Comparison of ENCODE assay signal across 17 cellular contexts in the genomic region with DNA sequence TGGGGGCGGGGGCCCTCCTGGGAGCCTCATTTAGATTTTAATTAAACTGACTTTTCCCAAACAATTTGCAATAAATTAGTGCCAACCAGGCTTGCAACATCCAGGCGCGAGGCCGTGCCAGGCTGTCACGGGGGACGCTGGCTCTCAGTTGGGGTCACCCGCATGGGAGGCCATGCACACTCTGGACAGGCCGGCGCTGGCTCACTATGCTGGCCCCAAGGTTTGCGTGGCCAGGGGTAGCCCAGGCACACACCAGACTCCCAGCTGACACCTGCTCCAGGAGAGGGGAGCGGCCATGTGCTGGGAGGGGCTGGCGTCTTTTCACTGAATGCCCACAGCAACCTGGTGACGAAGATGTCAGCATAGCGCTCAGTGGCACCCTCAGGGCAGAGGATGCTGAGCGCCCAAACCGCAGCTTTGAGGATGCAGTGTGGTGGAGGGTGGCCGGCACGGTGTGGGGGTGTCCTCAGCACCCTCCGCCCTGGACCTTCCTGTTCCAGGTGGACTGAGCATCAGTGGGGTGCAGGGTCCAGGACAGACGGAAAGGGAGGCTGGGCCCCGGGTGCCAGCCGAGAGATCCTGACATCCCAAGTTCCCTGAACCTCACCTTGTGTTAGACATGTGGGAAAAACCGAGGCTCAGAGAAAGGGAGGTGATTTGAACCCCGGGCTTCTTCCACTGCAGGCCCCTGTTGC.
DNase-seq lines count a peak whose midpoint lies in the region; ATAC-seq, FAIRE-seq and TF ChIP-seq lines count a peak whose summit lies in the region.
"Had no signal": no experiment of that assay in that cellular context is flagged by ENCODE, and none has a peak within 500 bp of the region (broad histone marks: within the 10 kb centered on the region; RNA-seq: fewer than 3 reads in every experiment).

No MANE protein-coding gene starts in this region.

- no peak overlapping the region for H3K27ac ChIP-seq in SK-N-SH (ENCODE audit: low read depth in 2 of 2, low read length in 1 of 2)
- H3K27ac ChIP-seq: tibial artery, WERI-Rb-1 had no signal

- H3F3A ChIP-seq in SK-N-SH (replicated peaks; ENCODE audit: insufficient read depth): no peaks in the 10 kb centered on the region

- no peaks in the 10 kb centered on the region for H3K9me3 ChIP-seq in SK-N-SH
- H3K9me3 ChIP-seq: tibial artery had no signal

- no peak overlapping the region for H3K9ac ChIP-seq in SK-N-SH

- H3K4me1 ChIP-seq in SK-N-SH (ENCODE audit: control insufficient read depth in 1 of 2, insufficient read depth in 2 of 2, low read depth in 1 of 2, low read length in 1 of 2): peaks cover 0 to 12% of the 10 kb centered on the region in 2 experiments; a peak in 1 of 4 replicates
- H3K4me1 ChIP-seq: tibial artery had no signal

- no peaks in the 10 kb centered on the region for H3K36me3 ChIP-seq in SK-N-SH (replicated peaks in 1 of 2; ENCODE audit: control insufficient read depth in 1 of 2, insufficient read depth in 2 of 2, low read length in 1 of 2)
- H3K36me3 ChIP-seq: tibial artery, WERI-Rb-1 had no signal

- H3K4me3 Mint-ChIP-seq in effector memory CD8-positive, alpha-beta T cell: peak overlapping the region; percentile 13 to 61
- H3K4me3 Mint-ChIP-seq: IgD-negative memory B cell, mesothelial cell of epicardium had no signal

- CTCF ChIA-PET in SK-N-SH (lab: Yijun Ruan, JAX): interaction anchor here (1.2 kb wide), 1 partner anchor 19 kb away, joined by 3 read pairs; no protein-coding TSS in a partner anchor

- FAIRE-seq in GM19239 (lab: Jason Lieb, UNC): no peak
- FAIRE-seq: islet of Langerhans had no signal

- no peak for TF ChIP-seq CTCF in SK-N-SH (IDR thresholded peaks at IDR 0.05)

- ATAC-seq in SK-N-SH treated with all-trans-retinoic acid at 6 μM for 48 hours: no peak
- peak; percentile 26 for ATAC-seq in effector memory CD8-positive, alpha-beta T cell (replicated peaks)
- ATAC-seq in sciatic nerve: no peak
- ATAC-seq in GM21381 (IDR thresholded peaks at IDR 0.05; ENCODE audit: unreplicated experiment): no peak
- ATAC-seq in GM18858 (IDR thresholded peaks at IDR 0.05; ENCODE audit: unreplicated experiment): no peak
- ATAC-seq in HG03045 (IDR thresholded peaks at IDR 0.05; ENCODE audit: unreplicated experiment): no peak

- POLR2A ChIA-PET in SK-N-SH (lab: Yijun Ruan, JAX): no interaction called here

- H3K9me2 ChIP-seq in SK-N-SH: no peaks in the 10 kb centered on the region

- peaks cover 4% of the 10 kb centered on the region for H3K36me3 Mint-ChIP-seq in effector memory CD8-positive, alpha-beta T cell (ENCODE audit: insufficient read depth)
- H3K36me3 Mint-ChIP-seq: IgD-negative memory B cell, mesothelial cell of epicardium had no signal

- no peaks in the 10 kb centered on the region for H3K27me3 ChIP-seq in SK-N-SH (ENCODE audit: insufficient read depth)

- H3K27ac Mint-ChIP-seq in effector memory CD8-positive, alpha-beta T cell: peak overlapping the region; percentile 51 to 79
- H3K27ac Mint-ChIP-seq: mesothelial cell of epicardium had no signal

- no peak for TF ChIP-seq EP300 in SK-N-SH (IDR thresholded peaks at IDR 0.05; ENCODE audit: borderline replicate concordance in 1 of 2, low read depth in 1 of 2, low read length in 1 of 2)

- H3K27me3 Mint-ChIP-seq in effector memory CD8-positive, alpha-beta T cell: peaks cover 0 to 7% of the 10 kb centered on the region in 2 donors

- intact Hi-C loops in sciatic nerve (cut with DNase I): no loop called here

- peaks cover 23 to 43% of the 10 kb centered on the region in 2 donors for H3K4me1 Mint-ChIP-seq in effector memory CD8-positive, alpha-beta T cell (ENCODE audit: low read depth in 2 of 2)

- no peaks in the 10 kb centered on the region for H4K20me1 ChIP-seq in SK-N-SH (ENCODE audit: insufficient read depth)

- no peaks in the 10 kb centered on the region for H3K9me3 Mint-ChIP-seq in effector memory CD8-positive, alpha-beta T cell
- H3K9me3 Mint-ChIP-seq: IgD-negative memory B cell, mesothelial cell of epicardium had no signal

- 59% methylated on average over 16 of the region's 24 CpGs for WGBS in SK-N-SH (ENCODE audit: low lambda C conversion rate)

- TF ChIP-seq RAD21 in SK-N-SH (IDR thresholded peaks at IDR 0.05; ENCODE audit: low read length): no peak

- no peaks in the 10 kb centered on the region for H3K79me2 ChIP-seq in SK-N-SH (ENCODE audit: insufficient read depth)

- no peak overlapping the region for H2AFZ ChIP-seq in SK-N-SH (ENCODE audit: low read depth)

- H3K4me3 ChIP-seq in SK-N-SH (ENCODE audit: low read depth in 2 of 2, low read length in 1 of 2): no peak overlapping the region
- H3K4me3 ChIP-seq: tibial artery had no signal

- peak; percentile 36 for DNase-seq in SK-N-SH
- peak; percentile 3 for DNase-seq in GM19239 (ENCODE audit: insufficient read length, low spot score)
- no peak for DNase-seq in effector memory CD8-positive, alpha-beta T cell
- peak; percentile 48 for DNase-seq in sciatic nerve (ENCODE audit: low spot score)
- DNase-seq: activated naive CD4-positive, alpha-beta T cell; C1 segment of cervical spinal cord; NCI-H82; stimulated activated CD4-positive, alpha-beta T cell treated with anti-CD3 and anti-CD28 coated beads, Interleukin-4, amount 100 ng/mL, for 4 hours; WERI-Rb-1 had no signal

- H3K4me2 ChIP-seq in SK-N-SH: no peak overlapping the region

TF ChIP-seq in SK-N-SH, 30 proteins besides CTCF, POLR2A, EP300 and RAD21 (continues in another document):
- TF ChIP-seq, protein P1, sequence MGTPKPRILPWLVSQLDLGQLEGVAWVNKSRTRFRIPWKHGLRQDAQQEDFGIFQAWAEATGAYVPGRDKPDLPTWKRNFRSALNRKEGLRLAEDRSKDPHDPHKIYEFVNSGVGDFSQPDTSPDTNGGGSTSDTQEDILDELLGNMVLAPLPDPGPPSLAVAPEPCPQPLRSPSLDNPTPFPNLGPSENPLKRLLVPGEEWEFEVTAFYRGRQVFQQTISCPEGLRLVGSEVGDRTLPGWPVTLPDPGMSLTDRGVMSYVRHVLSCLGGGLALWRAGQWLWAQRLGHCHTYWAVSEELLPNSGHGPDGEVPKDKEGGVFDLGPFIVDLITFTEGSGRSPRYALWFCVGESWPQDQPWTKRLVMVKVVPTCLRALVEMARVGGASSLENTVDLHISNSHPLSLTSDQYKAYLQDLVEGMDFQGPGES (IDR thresholded peaks at IDR 0.05; ENCODE audit: low read depth, low read length): no peak
- TF ChIP-seq, protein P2, sequence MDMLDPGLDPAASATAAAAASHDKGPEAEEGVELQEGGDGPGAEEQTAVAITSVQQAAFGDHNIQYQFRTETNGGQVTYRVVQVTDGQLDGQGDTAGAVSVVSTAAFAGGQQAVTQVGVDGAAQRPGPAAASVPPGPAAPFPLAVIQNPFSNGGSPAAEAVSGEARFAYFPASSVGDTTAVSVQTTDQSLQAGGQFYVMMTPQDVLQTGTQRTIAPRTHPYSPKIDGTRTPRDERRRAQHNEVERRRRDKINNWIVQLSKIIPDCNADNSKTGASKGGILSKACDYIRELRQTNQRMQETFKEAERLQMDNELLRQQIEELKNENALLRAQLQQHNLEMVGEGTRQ (IDR thresholded peaks at IDR 0.05; ENCODE audit: borderline replicate concordance, low read depth, low read length): no peak
- no peak for TF ChIP-seq FOXJ3 (CRISPR knock-in tag; IDR thresholded peaks at IDR 0.05)

TF ChIP-seq in SK-N-SH treated with all-trans-retinoic acid at 6 μM for 48 hours, 23 proteins besides CTCF, POLR2A, EP300 and RAD21:
- TF ChIP-seq, protein P3, sequence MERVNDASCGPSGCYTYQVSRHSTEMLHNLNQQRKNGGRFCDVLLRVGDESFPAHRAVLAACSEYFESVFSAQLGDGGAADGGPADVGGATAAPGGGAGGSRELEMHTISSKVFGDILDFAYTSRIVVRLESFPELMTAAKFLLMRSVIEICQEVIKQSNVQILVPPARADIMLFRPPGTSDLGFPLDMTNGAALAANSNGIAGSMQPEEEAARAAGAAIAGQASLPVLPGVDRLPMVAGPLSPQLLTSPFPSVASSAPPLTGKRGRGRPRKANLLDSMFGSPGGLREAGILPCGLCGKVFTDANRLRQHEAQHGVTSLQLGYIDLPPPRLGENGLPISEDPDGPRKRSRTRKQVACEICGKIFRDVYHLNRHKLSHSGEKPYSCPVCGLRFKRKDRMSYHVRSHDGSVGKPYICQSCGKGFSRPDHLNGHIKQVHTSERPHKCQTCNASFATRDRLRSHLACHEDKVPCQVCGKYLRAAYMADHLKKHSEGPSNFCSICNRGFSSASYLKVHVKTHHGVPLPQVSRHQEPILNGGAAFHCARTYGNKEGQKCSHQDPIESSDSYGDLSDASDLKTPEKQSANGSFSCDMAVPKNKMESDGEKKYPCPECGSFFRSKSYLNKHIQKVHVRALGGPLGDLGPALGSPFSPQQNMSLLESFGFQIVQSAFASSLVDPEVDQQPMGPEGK (CRISPR knock-in tag; IDR thresholded peaks at IDR 0.05; ENCODE audit: borderline replicate concordance): no peak
TF ChIP-seq in SK-N-SH treated with all-trans-retinoic acid at 6 μM for 48 hours: peak in this region for 0.

Comparison
In these comparisons a context has a peak if more than half of its experiments do, and no peak if none do; other contexts are left out.
1. DNase-seq: peak in SK-N-SH (single experiment), GM19239 (single experiment) and sciatic nerve (single experiment); none in effector memory CD8-positive, alpha-beta T cell (0 of 3).